Comparison of ENCODE assay signal across 9 cellular contexts in the genomic region with DNA sequence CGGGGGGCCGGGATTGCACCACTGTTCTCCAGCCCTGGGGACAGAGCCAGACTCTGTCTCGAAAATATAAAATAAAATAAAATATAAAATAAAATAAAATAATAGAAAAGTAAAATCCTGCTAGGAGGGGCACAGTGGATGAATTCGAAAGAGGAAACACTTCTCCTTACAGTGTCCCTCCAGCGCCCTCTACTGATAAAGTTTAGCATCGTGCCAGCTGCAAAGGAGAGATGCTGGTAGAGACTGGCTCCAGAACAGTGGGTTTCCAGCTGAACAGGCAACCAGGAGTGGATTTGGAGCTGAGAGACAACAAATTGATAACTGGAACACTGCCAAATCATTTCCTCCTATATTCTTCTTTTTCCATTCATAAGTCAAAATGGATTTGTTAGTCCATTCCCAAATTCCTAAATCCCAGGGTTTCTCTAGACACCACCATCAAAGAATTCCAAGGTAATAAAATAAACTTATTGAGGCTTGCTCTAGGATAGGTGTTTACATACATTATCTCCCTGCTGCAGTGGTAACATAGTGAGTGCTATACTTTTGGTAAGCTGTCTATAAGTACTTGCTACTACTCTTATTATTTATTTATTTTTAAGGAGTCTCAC. TPM values are rescaled to one million over a fixed set of nuclear protein-coding genes. Genes with fewer than 3 reads are reported as not detected.
DNase-seq lines count a peak whose midpoint lies in the region; ATAC-seq and TF ChIP-seq lines count a peak whose summit lies in the region.
"Had no signal": no experiment of that assay in that cellular context is flagged by ENCODE, and none has a peak within 500 bp of the region (broad histone marks: within the 10 kb centered on the region; RNA-seq: fewer than 3 reads in every experiment).

No MANE protein-coding gene starts in this region.

- H3K27me3 ChIP-seq in KMS-11 (ENCODE audit: insufficient read depth, low read depth) (no peaks in the 10 kb centered on the region), Panc1 (ENCODE audit: control insufficient read depth, insufficient read depth, low read length) (no peaks in the 10 kb centered on the region), testis (no peaks in the 10 kb centered on the region)

- no peaks in the 10 kb centered on the region for H4K20me1 ChIP-seq in KMS-11 (ENCODE audit: insufficient read depth)

- no TSS peak for BruUV-seq in Panc1 (replicated peaks; lab: Mats Ljungman, UMichigan)

- DNase-seq in CMK (ENCODE audit: low read depth) (peak; percentile 69), Panc1 (ENCODE audit: low read depth, low spot score) (peak; percentile 48), fibroblast of mammary gland (ENCODE audit: low read depth) (peak; percentile 78), nucleus accumbens (lab: John Stamatoyannopoulos, UW) (peak in 51 of 56 donors; percentile 1 to 92 (median 47)), testis (peak; percentile 94)
- peak; percentile 69 for DNase-seq in activated T-cell treated with anti-CD3 and anti-CD28 coated beads, Interleukin-2, amount 50 U/mL, for 24 hours

- POLR2A ChIA-PET in Panc1 (lab: Charles Lee): no interaction called here

- peak overlapping the region; percentile 36; the same call in 1 of the 2 replicates for H2AFZ ChIP-seq in KMS-11 (ENCODE audit: low read depth)

- no peak for TF ChIP-seq POLR2A in testis (IDR thresholded peaks at IDR 0.05)

- H3K36me3 Mint-ChIP-seq in activated T-cell treated with anti-CD3 and anti-CD28 coated beads, Interleukin-2, amount 50 U/mL, for 24 hours (ENCODE audit: low read depth): no peaks in the 10 kb centered on the region

- H3K4me1 ChIP-seq in KMS-11 (ENCODE audit: low read depth, poor library complexity, severe bottlenecking): peaks cover 22% of the 10 kb centered on the region
- peaks cover 5% of the 10 kb centered on the region; the same call in 1 of the 2 replicates for H3K4me1 ChIP-seq in Panc1 (ENCODE audit: control insufficient read depth, insufficient read depth, low read length)
- no peaks in the 10 kb centered on the region for H3K4me1 ChIP-seq in testis

- H3K27ac ChIP-seq in KMS-11 (no peak overlapping the region), Panc1 (ENCODE audit: low read length) (no peak overlapping the region), testis (no peak overlapping the region)

- peaks cover 29% of the 10 kb centered on the region for H3K27me3 Mint-ChIP-seq in activated T-cell treated with anti-CD3 and anti-CD28 coated beads, Interleukin-2, amount 50 U/mL, for 24 hours

- H3K4me3 Mint-ChIP-seq in activated T-cell treated with anti-CD3 and anti-CD28 coated beads, Interleukin-2, amount 50 U/mL, for 24 hours: no peak overlapping the region

- H3K9me3 Mint-ChIP-seq in activated T-cell treated with anti-CD3 and anti-CD28 coated beads, Interleukin-2, amount 50 U/mL, for 24 hours: no peaks in the 10 kb centered on the region

- 22 to 32% methylated on average over 6 of the region's 6 CpGs for WGBS in testis, 2 donors

- in situ Hi-C loops in Panc1 (cut with HindIII; ENCODE audit: low pct_unique_long_range_greater_than_20kb, low sequenced_read_pairs): no loop called here

- H3K4me3 ChIP-seq in KMS-11 (IDR thresholded peaks at IDR 0.05; ENCODE audit: insufficient read depth, low read depth, low read length) (no peak overlapping the region), Panc1 (ENCODE audit: low read depth in 2 of 2, low read length in 2 of 2) (no peak overlapping the region; a peak in 1 of 4 replicates), fibroblast of mammary gland (ENCODE audit: control insufficient read depth, low read depth, low read length) (no peak overlapping the region), testis (no peak overlapping the region)

- ATAC-seq in GM21390 (IDR thresholded peaks at IDR 0.05; ENCODE audit: unreplicated experiment) (peak; percentile 41), Panc1 (0 out of 2 replicates have a peak, but pooled peaks have one; percentile 58)

- H3K4me2 ChIP-seq in KMS-11: no peak overlapping the region

- peak; percentile 81 for TF ChIP-seq CTCF in KMS-11 (conservative IDR thresholded peaks at IDR 0.05; ENCODE audit: low read depth, low read length)
- TF ChIP-seq CTCF in Panc1 (IDR thresholded peaks at IDR 0.05): peak; percentile 84
- peak; percentile 92 for TF ChIP-seq CTCF in fibroblast of mammary gland (conservative IDR thresholded peaks at IDR 0.05; ENCODE audit: control insufficient read depth, insufficient read depth, low read depth, low read length)
- TF ChIP-seq CTCF in testis (IDR thresholded peaks at IDR 0.05): peak; percentile 39 to 83 (median 79)

- peaks cover 4% of the 10 kb centered on the region for H3K4me1 Mint-ChIP-seq in activated T-cell treated with anti-CD3 and anti-CD28 coated beads, Interleukin-2, amount 50 U/mL, for 24 hours (ENCODE audit: low read depth)

- no peaks in the 10 kb centered on the region for H3K36me3 ChIP-seq in KMS-11 (ENCODE audit: insufficient read depth)
- no peaks in the 10 kb centered on the region for H3K36me3 ChIP-seq in Panc1 (ENCODE audit: control insufficient read depth, insufficient read depth, low read length)
- H3K36me3 ChIP-seq in testis (ENCODE audit: low read depth, missing control alignments): no peaks in the 10 kb centered on the region

- H3K79me2 ChIP-seq in KMS-11 (ENCODE audit: insufficient read depth, low read depth): no peaks in the 10 kb centered on the region

- H3K27ac Mint-ChIP-seq in activated T-cell treated with anti-CD3 and anti-CD28 coated beads, Interleukin-2, amount 50 U/mL, for 24 hours: no peak overlapping the region

- CTCF ChIA-PET in Panc1 (lab: Charles Lee): interaction anchor here (0.5 to 1.5 kb wide), 2 partner anchors 352 to 412 kb away, joined by 5 read pairs; no protein-coding TSS in a partner anchor

- intact Hi-C loops in Panc1 (cut with micrococcal nuclease; ENCODE audit: unreplicated experiment) (loop anchor here (1.0 to 10.0 kb wide), 3 partner anchors 51 to 143 kb away; no protein-coding TSS in a partner anchor), testis (cut with DNase I; ENCODE audit: low total_unique reads) (loop anchor here (5.0 kb wide), 1 partner anchor 176 kb away; no protein-coding TSS in a partner anchor)

- H3K9me3 ChIP-seq in Panc1 (ENCODE audit: control insufficient read depth, insufficient read depth, low read depth, low read length): no peaks in the 10 kb centered on the region
- H3K9me3 ChIP-seq in testis: no peaks in the 10 kb centered on the region

- no peak overlapping the region for H3K9ac ChIP-seq in KMS-11

RNA-seq across cellular contexts. Expression of a gene that starts 31.7 kb away (rescaled TPM):
- total RNA-seq in Panc1 (2021; ENCODE audit: unreplicated experiment): 39.7 TPM
- polyA plus RNA-seq in Panc1 (2012; ENCODE audit: insufficient read length): 33.8 TPM
- 10 to 100 TPM; 63.4 to 77.9 TPM for total RNA-seq in testis
- 327 TPM for polyA plus RNA-seq in testis (ENCODE audit: insufficient read depth, low read depth, low replicate concordance)

RNA-seq across cellular contexts. Expression of a gene that starts 32.4 kb away (rescaled TPM):
- total RNA-seq in Panc1 (2021; ENCODE audit: unreplicated experiment) (not detected), testis (1 to 10 TPM; 2.8 to 4.8 TPM)
- polyA plus RNA-seq in Panc1 (2012; ENCODE audit: insufficient read length): not detected
- 3.7 TPM for polyA plus RNA-seq in testis (ENCODE audit: insufficient read depth, low read depth, low replicate concordance)
- total RNA-seq: T-helper 1 cell treated with Interleukin-12 subunit alpha and Interleukin-12 subunit beta and Interleukin-4 antibody, amounts not matched to agents 30 ng/mL and 1 ng/mL, for 36 hours had no signal
